ENCODE assay signal across 21 cellular contexts in the genomic region with DNA sequence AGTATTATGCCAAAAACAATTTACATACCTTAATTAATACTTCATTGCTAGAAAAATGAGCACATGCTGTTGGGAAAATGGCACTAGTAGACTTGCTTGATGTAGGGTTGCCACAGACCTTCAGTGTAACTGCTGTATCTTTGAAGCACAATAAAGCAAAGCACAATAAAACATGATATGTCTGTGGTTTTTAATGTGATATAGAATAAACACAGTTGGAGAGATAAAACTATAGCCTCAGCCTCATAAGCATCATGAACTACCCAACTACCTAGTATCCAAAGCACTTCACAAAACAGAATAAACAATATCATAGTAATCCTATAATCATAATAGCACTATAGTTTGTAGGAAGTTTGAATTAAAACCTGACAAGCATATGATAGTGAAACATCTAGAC.
"Had no signal": no experiment of that assay in that cellular context is flagged by ENCODE, and none has a peak within 500 bp of the region (broad histone marks: within the 10 kb centered on the region; RNA-seq: fewer than 3 reads in every experiment).

No MANE protein-coding gene starts in this region.

- H3K4me3 ChIP-seq: PC-9, Peyer's patch, SJCRH30 had no signal

- H3K27ac ChIP-seq: PC-9, Peyer's patch, SJCRH30 had no signal

- H3K36me3 ChIP-seq: Peyer's patch, SJCRH30 had no signal

- H3K4me1 ChIP-seq: Peyer's patch, SJCRH30 had no signal

- DNase-seq: KBM-7, MV-4-11, NCI-H1048, NCI-H1105, NCI-H1417, NCI-H146, NCI-H1694 treated with DMSO at 0.1 percent for 48 hours, NCI-H1930, NCI-H2171, NCI-H2227 treated with DMSO at 0.1 percent for 48 hours, NCI-H524, NCI-H526 treated with DMSO at 0.1 percent for 48 hours, NCI-H748 treated with DMSO at 0.1 percent for 48 hours, PC-9, Peyer's patch, SHP77 treated with DMSO at 0.1 percent for 48 hours, SJCRH30, T-helper 1 cell, T-helper 17 cell had no signal

- H3K27me3 ChIP-seq: Peyer's patch had no signal

- H3K9me3 ChIP-seq: Peyer's patch, SJCRH30 had no signal

- H3K4me2 ChIP-seq: PC-9 had no signal

- ATAC-seq: Right ventricle myocardium inferior, SK-N-SH treated with all-trans-retinoic acid at 6 μM for 48 hours, T-helper 17 cell had no signal

- H2AFZ ChIP-seq: PC-9 had no signal
